8 cellular contexts compared by ENCODE assay signal in genomic region chrX:68440940-68441339, GRCh38. TPM values are rescaled to one million over a fixed set of nuclear protein-coding genes. Genes with fewer than 3 reads are reported as not detected.
DNase-seq lines count a peak whose midpoint lies in the region; ATAC-seq and TF ChIP-seq lines count a peak whose summit lies in the region.
"Had no signal": no experiment of that assay in that cellular context is flagged by ENCODE, and none has a peak within 500 bp of the region (broad histone marks: within the 10 kb centered on the region; RNA-seq: fewer than 3 reads in every experiment).

No MANE protein-coding gene starts in this region.

- TF ChIP-seq EP300 in transverse colon (IDR thresholded peaks at IDR 0.05; ENCODE audit: low read depth): no peak

- H3K27ac ChIP-seq in VCaP: peak overlapping the region; percentile 46
- no peak overlapping the region for H3K27ac ChIP-seq in right cardiac atrium (ENCODE audit: low read length)
- H3K27ac ChIP-seq in transverse colon: peak overlapping the region in 3 of 4 donors; percentile 12 to 28 (median 15)
- no peak overlapping the region for H3K27ac ChIP-seq in WERI-Rb-1

- H3K4me1 ChIP-seq in right cardiac atrium (ENCODE audit: control insufficient read depth, insufficient read depth, low read length): no peaks in the 10 kb centered on the region
- H3K4me1 ChIP-seq in transverse colon: peaks cover 0 to 12% (median 6%) of the 10 kb centered on the region in 4 donors

- H3K27me3 Mint-ChIP-seq in WTC11 (ENCODE audit: low read depth): no peaks in the 10 kb centered on the region; the same call in 1 of the 2 replicates

- TF ChIP-seq CTCF in VCaP (conservative IDR thresholded peaks at IDR 0.05): no peak
- TF ChIP-seq CTCF in transverse colon (IDR thresholded peaks at IDR 0.05): no peak
- no peak for TF ChIP-seq CTCF in WERI-Rb-1 (IDR thresholded peaks at IDR 0.05; ENCODE audit: low read depth, low read length)
- TF ChIP-seq CTCF in WTC11 (IDR thresholded peaks at IDR 0.05): no peak

- H3K9me3 ChIP-seq in right cardiac atrium (ENCODE audit: control insufficient read depth, low read length) (no peaks in the 10 kb centered on the region), transverse colon (no peaks in the 10 kb centered on the region), WERI-Rb-1 (ENCODE audit: severe bottlenecking) (no peaks in the 10 kb centered on the region)

- H3K4me3 Mint-ChIP-seq in WTC11: no peak overlapping the region

- TF ChIP-seq POLR2A in transverse colon (IDR thresholded peaks at IDR 0.05): no peak

- POLR2A ChIA-PET in WTC11 (lab: Charles Lee): no interaction called here

- no peaks in the 10 kb centered on the region for H3K4me1 Mint-ChIP-seq in WTC11

- in situ Hi-C loops in transverse colon (cut with MboI; ENCODE audit: low pct_ligation_motif_present in 1 of 4, low pct_unique_long_range_greater_than_20kb in 1 of 4, low sequenced_read_pairs in 3 of 4): no loop called here

- H3K36me3 Mint-ChIP-seq in WTC11: no peaks in the 10 kb centered on the region

- DNase-seq in HK-2 (ENCODE audit: unreplicated experiment) (peak; percentile 35), right cardiac atrium (peak; percentile 70 to 85 (median 75)), transverse colon (peak; percentile 72), WERI-Rb-1 (no peak), WTC11 (ENCODE audit: low spot score) (no peak)
- DNase-seq: activated gamma-delta T cell treated with Interleukin-2 at 50 U/mL for 16 hours had no signal

- ATAC-seq in right cardiac atrium (peak; percentile 76 to 85), GM19395 (IDR thresholded peaks at IDR 0.05; ENCODE audit: unreplicated experiment) (no peak), WTC11 (no peak)

- 12% methylated on average over 1 of the region's 1 CpG for WGBS in right cardiac atrium
- WGBS in transverse colon (ENCODE audit: low coverage in 1 of 2), 2 donors: 19% methylated on average over 1 of the region's 1 CpG; no CpG with 5 or more reads in 1 of the 2 donors

- H3K27ac Mint-ChIP-seq in WTC11: no peak overlapping the region

- CTCF ChIA-PET in WTC11 (lab: Charles Lee): no interaction called here

- H3K27me3 ChIP-seq in right cardiac atrium (ENCODE audit: control insufficient read depth, insufficient read depth): no peaks in the 10 kb centered on the region
- no peaks in the 10 kb centered on the region for H3K27me3 ChIP-seq in transverse colon
- peaks cover 3% of the 10 kb centered on the region for H3K27me3 ChIP-seq in WERI-Rb-1 (ENCODE audit: insufficient read depth, low read depth, severe bottlenecking)

- H3K36me3 ChIP-seq in transverse colon (no peaks in the 10 kb centered on the region), WERI-Rb-1 (no peaks in the 10 kb centered on the region)

- H3K9me3 Mint-ChIP-seq in WTC11: no peaks in the 10 kb centered on the region

- H3K4me3 ChIP-seq in right cardiac atrium (ENCODE audit: low read length) (no peak overlapping the region), transverse colon (no peak overlapping the region), WERI-Rb-1 (ENCODE audit: low read depth, low read length) (no peak overlapping the region)

- intact Hi-C loops in right cardiac atrium (cut with DNase I) (no loop called here), transverse colon (cut with DNase I; ENCODE audit: low total_unique reads) (no loop called here)

TF ChIP-seq in WTC11, 78 proteins besides CTCF, POLR2A, EP300 and RAD21:
- no peak for TF ChIP-seq ZNF281 (CRISPR knock-in tag; IDR thresholded peaks at IDR 0.05)
- TF ChIP-seq TP53 (CRISPR knock-in tag; IDR thresholded peaks at IDR 0.05): no peak
- no peak for TF ChIP-seq NFE2L1 (CRISPR knock-in tag; IDR thresholded peaks at IDR 0.05)

RNA-seq across cellular contexts. Expression of gene OPHN1, which starts 7.6 kb away (rescaled TPM):
- 1 to 10 TPM; 4.1 to 5.2 (median 4.9) TPM for total RNA-seq in right cardiac atrium
- polyA plus RNA-seq in right cardiac atrium: 1.1 TPM
- total RNA-seq in transverse colon: 1 to 10 TPM; 2.8 to 8.7 (median 6.6) TPM
- total RNA-seq in WTC11 (2021): 3.7 to 4.7 TPM (median 4.4 TPM) in 3 replicates

RNA-seq across cellular contexts. Expression of gene YIPF6, which starts 57.9 kb away (rescaled TPM):
- total RNA-seq in right cardiac atrium (10 to 100 TPM; 24.9 to 32.4 (median 25.8) TPM), transverse colon (10 to 100 TPM; 10.8 to 33.0 (median 21.0) TPM), WTC11 (2021) (34.2 to 40.5 TPM (median 38.8 TPM) in 3 replicates)
- polyA plus RNA-seq in right cardiac atrium: 9.5 TPM

Comparison
In these comparisons a context has a peak if more than half of its experiments do, and no peak if none do; other contexts are left out.
1. DNase-seq: peak in HK-2 (single experiment), right cardiac atrium (3 of 3) and transverse colon (single experiment); none in WERI-Rb-1 (single experiment) and WTC11 (single experiment).
2. H3K27ac ChIP-seq: peak in VCaP (single experiment) and transverse colon (3 of 4); none in right cardiac atrium (single experiment) and WERI-Rb-1 (single experiment).
3. ATAC-seq: peak in right cardiac atrium (2 of 2); none in GM19395 (single experiment) and WTC11 (single experiment).